Comparison of ENCODE assay signal across 16 cellular contexts in genomic region chr9:123657099-123657498, GRCh38.
"Had no signal": no experiment of that assay in that cellular context is flagged by ENCODE, and none has a peak within 500 bp of the region (broad histone marks: within the 10 kb centered on the region; RNA-seq: fewer than 3 reads in every experiment).

No MANE protein-coding gene starts in this region.

- DNase-seq: activated CD4-positive, alpha-beta memory T cell treated with anti-CD3 and anti-CD28 coated beads for 36 hours; activated CD4-positive, alpha-beta T cell treated with anti-CD3 and anti-CD28 coated beads for 48 hours; activated naive CD4-positive, alpha-beta T cell treated with Interleukin-2 at 50 U/mL for 16 hours; activated naive CD8-positive, alpha-beta T cell treated with anti-CD3 and anti-CD28 coated beads for 36 hours; activated T-cell treated with anti-CD3 and anti-CD28 coated beads, Interleukin-2, amount 50 U/mL, for 48 hours; effector memory CD4-positive, alpha-beta T cell; foreskin melanocyte; hippocampal formation; pancreas; right cardiac atrium; stimulated activated CD4-positive, alpha-beta T cell treated with anti-CD3 and anti-CD28 coated beads, Interleukin-4, amount 100 ng/mL, for 24 hours; stimulated activated naive CD8-positive, alpha-beta T cell treated with anti-CD3 and anti-CD28 coated beads, Interleukin-15, Interleukin-2, amounts not matched to agents 100 U/mL and 50 U/mL, for 24 hours; T1000; upper lobe of right lung had no signal

- H3K4me3 ChIP-seq: breast epithelium, pancreas, upper lobe of right lung had no signal

- H3K9me3 ChIP-seq: breast epithelium, pancreas, upper lobe of right lung had no signal

- H3K4me1 ChIP-seq: breast epithelium, pancreas, upper lobe of right lung had no signal

- H3K27ac ChIP-seq: breast epithelium, pancreas, upper lobe of right lung had no signal

- H3K27me3 ChIP-seq: breast epithelium, upper lobe of right lung had no signal

- ATAC-seq: esophagus mucosa; pancreas; right cardiac atrium; stimulated activated naive CD8-positive, alpha-beta T cell treated with anti-CD3 and anti-CD28 coated beads, Interleukin-15, Interleukin-2, amounts not matched to agents 100 U/mL and 50 U/mL, for 24 hours had no signal

- H3K36me3 ChIP-seq: breast epithelium, pancreas, upper lobe of right lung had no signal
